1 cellular context compared by ENCODE assay signal in the genomic region with DNA sequence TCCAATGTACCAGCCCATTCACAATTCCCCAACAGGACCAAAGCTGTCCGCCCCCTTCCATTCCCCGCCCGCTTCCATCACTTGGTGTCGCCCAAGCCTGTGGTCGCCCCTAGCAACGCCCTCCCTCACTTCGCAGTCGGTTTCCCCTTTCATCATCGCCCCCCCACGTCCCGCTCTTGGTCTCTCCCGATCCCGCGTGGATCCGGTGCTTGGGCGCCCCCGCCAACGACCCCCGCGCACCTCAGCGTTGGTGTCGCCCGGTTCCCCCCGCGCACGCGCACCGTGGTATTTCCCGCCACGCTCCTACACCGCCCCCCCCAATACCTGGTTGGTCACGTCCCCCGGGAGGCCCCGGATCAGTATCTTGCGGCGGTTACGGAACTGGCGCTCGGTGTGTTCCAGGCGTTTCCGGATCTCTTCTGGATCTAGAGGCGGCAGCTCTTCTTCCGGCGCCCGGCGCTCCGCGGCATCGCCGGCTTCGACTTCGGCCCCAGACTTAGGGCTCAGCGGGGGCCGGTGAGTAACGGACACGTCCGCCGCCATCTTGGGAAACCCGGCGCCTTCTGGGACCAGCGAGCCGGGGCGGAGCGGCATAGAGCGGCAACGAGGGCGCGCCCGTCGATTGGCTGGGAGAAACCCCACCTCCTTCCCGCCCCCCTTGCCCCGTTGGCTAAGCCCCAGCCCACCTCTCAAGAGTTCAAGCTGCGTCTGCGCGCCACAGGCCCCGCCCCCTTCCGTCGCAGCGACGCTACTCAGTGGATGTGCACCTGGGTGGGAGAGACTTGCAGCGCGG.
TF ChIP-seq lines count a peak whose summit lies in the region.

A gene with protein sequence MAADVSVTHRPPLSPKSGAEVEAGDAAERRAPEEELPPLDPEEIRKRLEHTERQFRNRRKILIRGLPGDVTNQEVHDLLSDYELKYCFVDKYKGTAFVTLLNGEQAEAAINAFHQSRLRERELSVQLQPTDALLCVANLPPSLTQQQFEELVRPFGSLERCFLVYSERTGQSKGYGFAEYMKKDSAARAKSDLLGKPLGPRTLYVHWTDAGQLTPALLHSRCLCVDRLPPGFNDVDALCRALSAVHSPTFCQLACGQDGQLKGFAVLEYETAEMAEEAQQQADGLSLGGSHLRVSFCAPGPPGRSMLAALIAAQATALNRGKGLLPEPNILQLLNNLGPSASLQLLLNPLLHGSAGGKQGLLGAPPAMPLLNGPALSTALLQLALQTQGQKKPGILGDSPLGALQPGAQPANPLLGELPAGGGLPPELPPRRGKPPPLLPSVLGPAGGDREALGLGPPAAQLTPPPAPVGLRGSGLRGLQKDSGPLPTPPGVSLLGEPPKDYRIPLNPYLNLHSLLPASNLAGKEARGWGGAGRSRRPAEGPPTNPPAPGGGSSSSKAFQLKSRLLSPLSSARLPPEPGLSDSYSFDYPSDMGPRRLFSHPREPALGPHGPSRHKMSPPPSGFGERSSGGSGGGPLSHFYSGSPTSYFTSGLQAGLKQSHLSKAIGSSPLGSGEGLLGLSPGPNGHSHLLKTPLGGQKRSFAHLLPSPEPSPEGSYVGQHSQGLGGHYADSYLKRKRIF (minus strand): TSS at position 565 of the 793 bp plus-strand sequence. CDS start 22 bp downstream, at position 543.

TF ChIP-seq in HepG2, 621 proteins besides CTCF, POLR2A, EP300 and RAD21 (continued from another document and continues in another):
- TF ChIP-seq, protein P1, sequence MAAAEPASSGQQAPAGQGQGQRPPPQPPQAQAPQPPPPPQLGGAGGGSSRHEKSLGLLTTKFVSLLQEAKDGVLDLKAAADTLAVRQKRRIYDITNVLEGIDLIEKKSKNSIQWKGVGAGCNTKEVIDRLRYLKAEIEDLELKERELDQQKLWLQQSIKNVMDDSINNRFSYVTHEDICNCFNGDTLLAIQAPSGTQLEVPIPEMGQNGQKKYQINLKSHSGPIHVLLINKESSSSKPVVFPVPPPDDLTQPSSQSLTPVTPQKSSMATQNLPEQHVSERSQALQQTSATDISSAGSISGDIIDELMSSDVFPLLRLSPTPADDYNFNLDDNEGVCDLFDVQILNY (CRISPR knock-in tag; conservative IDR thresholded peaks at IDR 0.05), result no peak; the same call in 1 of the 2 replicates
- TF ChIP-seq PHF8 (CRISPR knock-in tag; IDR thresholded peaks at IDR 0.05), result peak; percentile 91
- TF ChIP-seq ZNF792 (CRISPR knock-in tag; IDR thresholded peaks at IDR 0.05), result no peak
- TF ChIP-seq TCF7 (IDR thresholded peaks at IDR 0.05; ENCODE audit: low read depth), result no peak
- peak; percentile 58; the same call in 1 of the 2 replicates for TF ChIP-seq ZSCAN29 (CRISPR knock-in tag; conservative IDR thresholded peaks at IDR 0.05)
- no peak for TF ChIP-seq ZNF292 (CRISPR knock-in tag; IDR thresholded peaks at IDR 0.05; ENCODE audit: borderline replicate concordance, low read depth)
- TF ChIP-seq TMF1 (CRISPR knock-in tag; IDR thresholded peaks at IDR 0.05; ENCODE audit: low read depth), result no peak
- no peak for TF ChIP-seq JUND (CRISPR knock-in tag; IDR thresholded peaks at IDR 0.05)
- TF ChIP-seq, protein P2, sequence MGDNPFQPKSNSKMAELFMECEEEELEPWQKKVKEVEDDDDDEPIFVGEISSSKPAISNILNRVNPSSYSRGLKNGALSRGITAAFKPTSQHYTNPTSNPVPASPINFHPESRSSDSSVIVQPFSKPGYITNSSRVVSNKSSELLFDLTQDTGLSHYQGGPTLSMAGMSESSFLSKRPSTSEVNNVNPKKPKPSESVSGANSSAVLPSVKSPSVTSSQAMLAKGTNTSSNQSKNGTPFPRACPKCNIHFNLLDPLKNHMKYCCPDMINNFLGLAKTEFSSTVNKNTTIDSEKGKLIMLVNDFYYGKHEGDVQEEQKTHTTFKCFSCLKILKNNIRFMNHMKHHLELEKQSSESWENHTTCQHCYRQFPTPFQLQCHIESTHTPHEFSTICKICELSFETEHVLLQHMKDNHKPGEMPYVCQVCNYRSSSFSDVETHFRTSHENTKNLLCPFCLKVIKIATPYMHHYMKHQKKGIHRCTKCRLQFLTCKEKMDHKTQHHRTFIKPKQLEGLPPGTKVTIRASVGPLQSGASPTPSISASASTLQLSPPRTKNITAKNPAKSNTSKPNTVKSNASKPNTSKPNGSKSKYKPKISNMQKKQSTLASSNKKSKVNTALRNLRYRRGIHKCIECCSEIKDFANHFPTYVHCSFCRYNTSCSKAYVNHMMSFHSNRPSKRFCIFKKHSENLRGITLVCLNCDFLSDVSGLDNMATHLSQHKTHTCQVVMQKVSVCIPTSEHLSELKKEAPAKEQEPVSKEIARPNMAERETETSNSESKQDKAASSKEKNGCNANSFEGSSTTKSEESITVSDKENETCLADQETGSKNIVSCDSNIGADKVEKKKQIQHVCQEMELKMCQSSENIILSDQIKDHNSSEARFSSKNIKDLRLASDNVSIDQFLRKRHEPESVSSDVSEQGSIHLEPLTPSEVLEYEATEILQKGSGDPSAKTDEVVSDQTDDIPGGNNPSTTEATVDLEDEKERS (CRISPR knock-in tag; IDR thresholded peaks at IDR 0.05), result no peak; the same call in 1 of the 2 replicates
- TF ChIP-seq HNF4G (IDR thresholded peaks at IDR 0.05; ENCODE audit: borderline replicate concordance, low read depth, low read length), result no peak
- TF ChIP-seq HNF4G (CRISPR knock-in tag; IDR thresholded peaks at IDR 0.05; ENCODE audit: borderline replicate concordance, low read depth), result no peak
- TF ChIP-seq ZBTB7B (CRISPR knock-in tag; IDR thresholded peaks at IDR 0.05), result no peak
- TF ChIP-seq HMG20A (CRISPR knock-in tag; IDR thresholded peaks at IDR 0.05; ENCODE audit: borderline replicate concordance), result no peak
- TF ChIP-seq ZNF543 (CRISPR knock-in tag; IDR thresholded peaks at IDR 0.05), result peak; percentile 86; the same call in 1 of the 2 replicates
- no peak for TF ChIP-seq PCBP2 (optimal IDR thresholded peaks at IDR 0.05; ENCODE audit: low read depth, low read length, poor library complexity, severe bottlenecking)
- TF ChIP-seq ZNF260 (CRISPR knock-in tag; IDR thresholded peaks at IDR 0.05; ENCODE audit: borderline replicate concordance, low read depth), result no peak
- no peak for TF ChIP-seq FOXP1 (IDR thresholded peaks at IDR 0.05)
- no peak for TF ChIP-seq FOXP1 (CRISPR knock-in tag; IDR thresholded peaks at IDR 0.05)
- TF ChIP-seq ZNF350 (CRISPR knock-in tag; IDR thresholded peaks at IDR 0.05; ENCODE audit: borderline replicate concordance, low read depth), result peak; percentile 78
- peak; percentile 57; the same call in 1 of the 2 replicates for TF ChIP-seq NFRKB (IDR thresholded peaks at IDR 0.05)
- no peak for TF ChIP-seq ERF (CRISPR knock-in tag; IDR thresholded peaks at IDR 0.05)
- TF ChIP-seq DDIT3 (CRISPR knock-in tag; IDR thresholded peaks at IDR 0.05), result no peak
- TF ChIP-seq BRCA1 (CRISPR knock-in tag; IDR thresholded peaks at IDR 0.05), result no peak
- peak; percentile 81 for TF ChIP-seq ZNF138 (CRISPR knock-in tag; IDR thresholded peaks at IDR 0.05; ENCODE audit: low read depth)
- TF ChIP-seq TRIM22 (IDR thresholded peaks at IDR 0.05), result no peak
- no peak for TF ChIP-seq ZBTB21 (CRISPR knock-in tag; IDR thresholded peaks at IDR 0.05)
- no peak for TF ChIP-seq FLYWCH1 (CRISPR knock-in tag; IDR thresholded peaks at IDR 0.05)
- no peak for TF ChIP-seq SRF (IDR thresholded peaks at IDR 0.05; ENCODE audit: low read depth, low read length)
- no peak for TF ChIP-seq GTF3A (CRISPR knock-in tag; conservative IDR thresholded peaks at IDR 0.05)
- no peak for TF ChIP-seq NR3C1 (CRISPR knock-in tag; IDR thresholded peaks at IDR 0.05)
- 0 out of 2 replicates have a peak, but pooled peaks have one; percentile 29 for TF ChIP-seq ZNF205 (CRISPR knock-in tag; IDR thresholded peaks at IDR 0.05)
- peak; percentile 39; the same call in 1 of the 2 replicates for TF ChIP-seq MYNN (CRISPR knock-in tag; IDR thresholded peaks at IDR 0.05; ENCODE audit: low read depth)
- peak; percentile 11; the same call in 1 of the 2 replicates for TF ChIP-seq GATAD2A (CRISPR knock-in tag; IDR thresholded peaks at IDR 0.05)
- TF ChIP-seq ISX (CRISPR knock-in tag; conservative IDR thresholded peaks at IDR 0.05), result 0 out of 2 replicates have a peak, but pooled peaks have one; percentile 39
- peak; percentile 67; the same call in 1 of the 2 replicates for TF ChIP-seq SP4 (CRISPR knock-in tag; IDR thresholded peaks at IDR 0.05)
- TF ChIP-seq ZNF569 (CRISPR knock-in tag; IDR thresholded peaks at IDR 0.05; ENCODE audit: borderline replicate concordance), result 0 out of 2 replicates have a peak, but pooled peaks have one; percentile 8
- TF ChIP-seq THAP8 (CRISPR knock-in tag; IDR thresholded peaks at IDR 0.05; ENCODE audit: borderline replicate concordance), result no peak
- TF ChIP-seq, protein P3, sequence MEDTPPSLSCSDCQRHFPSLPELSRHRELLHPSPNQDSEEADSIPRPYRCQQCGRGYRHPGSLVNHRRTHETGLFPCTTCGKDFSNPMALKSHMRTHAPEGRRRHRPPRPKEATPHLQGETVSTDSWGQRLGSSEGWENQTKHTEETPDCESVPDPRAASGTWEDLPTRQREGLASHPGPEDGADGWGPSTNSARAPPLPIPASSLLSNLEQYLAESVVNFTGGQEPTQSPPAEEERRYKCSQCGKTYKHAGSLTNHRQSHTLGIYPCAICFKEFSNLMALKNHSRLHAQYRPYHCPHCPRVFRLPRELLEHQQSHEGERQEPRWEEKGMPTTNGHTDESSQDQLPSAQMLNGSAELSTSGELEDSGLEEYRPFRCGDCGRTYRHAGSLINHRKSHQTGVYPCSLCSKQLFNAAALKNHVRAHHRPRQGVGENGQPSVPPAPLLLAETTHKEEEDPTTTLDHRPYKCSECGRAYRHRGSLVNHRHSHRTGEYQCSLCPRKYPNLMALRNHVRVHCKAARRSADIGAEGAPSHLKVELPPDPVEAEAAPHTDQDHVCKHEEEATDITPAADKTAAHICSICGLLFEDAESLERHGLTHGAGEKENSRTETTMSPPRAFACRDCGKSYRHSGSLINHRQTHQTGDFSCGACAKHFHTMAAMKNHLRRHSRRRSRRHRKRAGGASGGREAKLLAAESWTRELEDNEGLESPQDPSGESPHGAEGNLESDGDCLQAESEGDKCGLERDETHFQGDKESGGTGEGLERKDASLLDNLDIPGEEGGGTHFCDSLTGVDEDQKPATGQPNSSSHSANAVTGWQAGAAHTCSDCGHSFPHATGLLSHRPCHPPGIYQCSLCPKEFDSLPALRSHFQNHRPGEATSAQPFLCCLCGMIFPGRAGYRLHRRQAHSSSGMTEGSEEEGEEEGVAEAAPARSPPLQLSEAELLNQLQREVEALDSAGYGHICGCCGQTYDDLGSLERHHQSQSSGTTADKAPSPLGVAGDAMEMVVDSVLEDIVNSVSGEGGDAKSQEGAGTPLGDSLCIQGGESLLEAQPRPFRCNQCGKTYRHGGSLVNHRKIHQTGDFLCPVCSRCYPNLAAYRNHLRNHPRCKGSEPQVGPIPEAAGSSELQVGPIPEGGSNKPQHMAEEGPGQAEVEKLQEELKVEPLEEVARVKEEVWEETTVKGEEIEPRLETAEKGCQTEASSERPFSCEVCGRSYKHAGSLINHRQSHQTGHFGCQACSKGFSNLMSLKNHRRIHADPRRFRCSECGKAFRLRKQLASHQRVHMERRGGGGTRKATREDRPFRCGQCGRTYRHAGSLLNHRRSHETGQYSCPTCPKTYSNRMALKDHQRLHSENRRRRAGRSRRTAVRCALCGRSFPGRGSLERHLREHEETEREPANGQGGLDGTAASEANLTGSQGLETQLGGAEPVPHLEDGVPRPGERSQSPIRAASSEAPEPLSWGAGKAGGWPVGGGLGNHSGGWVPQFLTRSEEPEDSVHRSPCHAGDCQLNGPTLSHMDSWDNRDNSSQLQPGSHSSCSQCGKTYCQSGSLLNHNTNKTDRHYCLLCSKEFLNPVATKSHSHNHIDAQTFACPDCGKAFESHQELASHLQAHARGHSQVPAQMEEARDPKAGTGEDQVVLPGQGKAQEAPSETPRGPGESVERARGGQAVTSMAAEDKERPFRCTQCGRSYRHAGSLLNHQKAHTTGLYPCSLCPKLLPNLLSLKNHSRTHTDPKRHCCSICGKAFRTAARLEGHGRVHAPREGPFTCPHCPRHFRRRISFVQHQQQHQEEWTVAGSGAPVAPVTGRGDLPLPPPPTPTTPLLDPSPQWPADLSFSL (CRISPR knock-in tag; IDR thresholded peaks at IDR 0.05), result no peak
- no peak for TF ChIP-seq PBX3 (CRISPR knock-in tag; IDR thresholded peaks at IDR 0.05; ENCODE audit: borderline replicate concordance)
- no peak for TF ChIP-seq E2F2 (CRISPR knock-in tag; IDR thresholded peaks at IDR 0.05; ENCODE audit: borderline replicate concordance)
